In genomic region chr16:63461248-63461841, GRCh38 we compare ENCODE assay signal across 9 cellular contexts.
DNase-seq lines count a peak whose midpoint lies in the region; ATAC-seq and TF ChIP-seq lines count a peak whose summit lies in the region.
"Had no signal": no experiment of that assay in that cellular context is flagged by ENCODE, and none has a peak within 500 bp of the region (broad histone marks: within the 10 kb centered on the region; RNA-seq: fewer than 3 reads in every experiment).

No MANE protein-coding gene starts in this region.

- H3K4me3 ChIP-seq in colonic mucosa = no peak overlapping the region
- H3K4me3 ChIP-seq: lung had no signal

- H3K9me3 ChIP-seq in colonic mucosa = no peaks in the 10 kb centered on the region

- H3K4me1 ChIP-seq in colonic mucosa = no peaks in the 10 kb centered on the region

- H3K27ac ChIP-seq in colonic mucosa = no peak overlapping the region

- peak; percentile 23 for TF ChIP-seq CTCF in GM13977 (IDR thresholded peaks at IDR 0.05; ENCODE audit: extremely low read depth, insufficient read depth, missing control alignments)
- TF ChIP-seq CTCF in colonic mucosa (IDR thresholded peaks at IDR 0.05) = no peak

- no peaks in the 10 kb centered on the region for H3K36me3 ChIP-seq in colonic mucosa

- no peaks in the 10 kb centered on the region for H3K27me3 ChIP-seq in colonic mucosa

- H3K9ac ChIP-seq in colonic mucosa (ENCODE audit: low read depth in 2 of 2, low read length in 2 of 2) = no peak overlapping the region

- no peak for ATAC-seq in HG02981 (IDR thresholded peaks at IDR 0.05; ENCODE audit: unreplicated experiment)
- no peak for ATAC-seq in GM18498 (IDR thresholded peaks at IDR 0.05; ENCODE audit: unreplicated experiment)

- in situ Hi-C loops in GM13977 (cut with MboI; ENCODE audit: low pct_unique_long_range_greater_than_20kb, low sequenced_read_pairs, unreplicated experiment) = no loop called here

- intact Hi-C loops in colonic mucosa (cut with DNase I) = no loop called here

- DNase-seq in GM13977 (ENCODE audit: low spot score) (no peak), NCI-H460 (ENCODE audit: extremely low read depth, low read depth) (peak; percentile 67), colonic mucosa (peak; percentile 18), middle frontal gyrus (ENCODE audit: extremely low spot score, low spot score) (peak; percentile 18), OCI-M2 (lab: John Stamatoyannopoulos, UW; ENCODE audit: unreplicated experiment) (no peak)
- DNase-seq in activated naive CD4-positive, alpha-beta T cell treated with anti-CD3 and anti-CD28 coated beads, Interleukin-2, amount 50 U/mL, for 16 hours = no peak

Comparison
In these comparisons a context has a peak if more than half of its experiments do, and no peak if none do; other contexts are left out.
1. DNase-seq: peak in NCI-H460 (single experiment), colonic mucosa (single experiment) and middle frontal gyrus (single experiment); none in GM13977 (single experiment), OCI-M2 (single experiment) and activated naive CD4-positive, alpha-beta T cell treated with anti-CD3 and anti-CD28 coated beads, Interleukin-2, amount 50 U/mL, for 16 hours (single experiment).